In genomic region chr9:128392302-128393152, GRCh38 we compare ENCODE assay signal across 1 cellular context.
TF ChIP-seq lines count a peak whose summit lies in the region.

No MANE protein-coding gene starts in this region.

TF ChIP-seq in WTC11, 78 proteins besides CTCF, POLR2A, EP300 and RAD21 (continued from another document):
- TF ChIP-seq ARID4B (CRISPR knock-in tag; IDR thresholded peaks at IDR 0.05; ENCODE audit: borderline replicate concordance): peak; percentile 18; the same call in 1 of the 2 replicates
- TF ChIP-seq ZMAT4 (CRISPR knock-in tag; IDR thresholded peaks at IDR 0.05): no peak
- TF ChIP-seq NR1H2 (CRISPR knock-in tag; IDR thresholded peaks at IDR 0.05): no peak
